Comparison of ENCODE assay signal across 8 cellular contexts in genomic region chr11:62556102-62556871, GRCh38. TPM values are rescaled to one million over a fixed set of nuclear protein-coding genes. Genes with fewer than 3 reads are reported as not detected.
A peak's percentile ranks its signal among the peaks of the same experiment; 100 is the strongest.
DNase-seq lines count a peak whose midpoint lies in the region; ATAC-seq lines count a peak whose summit lies in the region.

No MANE protein-coding gene starts in this region.

- H3K9me3 Mint-ChIP-seq in immature natural killer cell = peaks cover 0 to 2% (median 0%) of the 10 kb centered on the region in 6 donors

- H3K4me1 Mint-ChIP-seq in immature natural killer cell = peaks cover 96 to 98% of the 10 kb centered on the region in 2 donors

- peak overlapping the region; percentile 81 to 87 (median 87) for H3K4me3 Mint-ChIP-seq in immature natural killer cell

- in situ Hi-C loops in T47D (cut with HindIII; ENCODE audit: low pct_unique_long_range_greater_than_20kb, low sequenced_read_pairs) = no loop called here

- peak; percentile 82 for DNase-seq in D341Med (ENCODE audit: low spot score)
- DNase-seq in M059J (ENCODE audit: low read depth) = peak; percentile 98
- peak; percentile 92 for DNase-seq in UCSD-AML1 (lab: John Stamatoyannopoulos, UW; ENCODE audit: unreplicated experiment)
- peak; percentile 97 to 98 for DNase-seq in T47D (ENCODE audit: low read depth in 1 of 2, low spot score in 1 of 2)
- DNase-seq in immature natural killer cell = peak; percentile 86 to 89 (median 88)
- peak; percentile 57 for DNase-seq in stimulated activated CD4-positive, alpha-beta T cell treated with anti-CD3 and anti-CD28 coated beads, Interleukin-12 subunit alpha, Interleukin-12 subunit beta, amount 100 ng/mL, for 4 hours
- no peak for DNase-seq in NCI-H1048 (lab: John Stamatoyannopoulos, UW)

- peaks cover 9 to 16% (median 10%) of the 10 kb centered on the region in 3 donors for H3K36me3 Mint-ChIP-seq in immature natural killer cell

- H3K27me3 Mint-ChIP-seq in immature natural killer cell (ENCODE audit: low read depth in 3 of 3) = peaks cover 19 to 30% (median 21%) of the 10 kb centered on the region in 3 donors

- peak; percentile 34 for ATAC-seq in GM21717 (IDR thresholded peaks at IDR 0.05; ENCODE audit: unreplicated experiment)

- peak overlapping the region; percentile 92 to 98 (median 96) for H3K27ac Mint-ChIP-seq in immature natural killer cell

RNA-seq across cellular contexts. Expression of gene AHNAK, which starts 9.7 kb away (rescaled TPM):
- 51.3 and 141 TPM in 2 replicates for total RNA-seq in M059J (2014; rRNA removed; shearing (Covaris generic))
- 100 to 1,000 TPM in 1 of 3 donors, 10 to 100 TPM in 2; 45.0 to 217 (median 57.2) TPM for polyA plus RNA-seq in immature natural killer cell

RNA-seq across cellular contexts. Expression of gene EEF1G, which starts 17.4 kb away (rescaled TPM):
- 940 and 974 TPM in 2 replicates for total RNA-seq in M059J (2014; rRNA removed; shearing (Covaris generic))
- 100 to 1,000 TPM; 628 to 849 (median 821) TPM for polyA plus RNA-seq in immature natural killer cell

RNA-seq across cellular contexts. Expression of gene TUT1, which starts 35.0 kb away (rescaled TPM):
- total RNA-seq in M059J (2014; rRNA removed; shearing (Covaris generic)) = 5.2 and 7.6 TPM in 2 replicates
- 10 to 100 TPM in 2 of 3 donors, 1 to 10 TPM in 1; 7.3 to 16.2 (median 12.5) TPM for polyA plus RNA-seq in immature natural killer cell

RNA-seq across cellular contexts. Expression of gene MTA2, which starts 45.4 kb away (rescaled TPM):
- 104 and 148 TPM in 2 replicates for total RNA-seq in M059J (2014; rRNA removed; shearing (Covaris generic))
- polyA plus RNA-seq in immature natural killer cell = 10 to 100 TPM in 2 of 3 donors, 1 to 10 TPM in 1; 9.7 to 48.4 (median 22.4) TPM

RNA-seq across cellular contexts. Expression of gene EML3, which starts 56.3 kb away (rescaled TPM):
- total RNA-seq in M059J (2014; rRNA removed; shearing (Covaris generic)) = 10.5 and 21.7 TPM in 2 replicates
- polyA plus RNA-seq in immature natural killer cell = 10 to 100 TPM; 15.9 to 25.8 (median 17.9) TPM
